In genomic region chr2:12032421-12032820, GRCh38 we compare ENCODE assay signal across 1 cellular context.
TF ChIP-seq lines count a peak whose summit lies in the region.

No MANE protein-coding gene starts in this region.

TF ChIP-seq in HepG2, 621 proteins besides CTCF, POLR2A, EP300 and RAD21 (continued from another document):
- TF ChIP-seq HMGXB3 (CRISPR knock-in tag; IDR thresholded peaks at IDR 0.05; ENCODE audit: borderline replicate concordance) (no peak), HIC2 (CRISPR knock-in tag; IDR thresholded peaks at IDR 0.05; ENCODE audit: low read depth) (no peak), NCOA1 (CRISPR knock-in tag; IDR thresholded peaks at IDR 0.05) (no peak)
TF ChIP-seq in HepG2: peak in this region for 0.
